Comparison of ENCODE assay signal across 8 cellular contexts in genomic region chr2:113234721-113235346, GRCh38. TPM values are rescaled to one million over a fixed set of nuclear protein-coding genes. Genes with fewer than 3 reads are reported as not detected.
DNase-seq lines count a peak whose midpoint lies in the region; ATAC-seq and TF ChIP-seq lines count a peak whose summit lies in the region.

No MANE protein-coding gene starts in this region.

- H3K36me3 ChIP-seq in Caco-2 (ENCODE audit: control insufficient read depth, insufficient read depth, low read length), result peaks cover 7% of the 10 kb centered on the region; the same call in 1 of the 2 replicates

- CTCF ChIA-PET in Caco-2 (lab: Charles Lee), result interaction anchor here (0.8 to 3.3 kb wide), 13 partner anchors 12 to 155 kb away, joined by 3 to 70 read pairs (median 4); no protein-coding TSS in a partner anchor

- H3K4me3 Mint-ChIP-seq in Caco-2 (ENCODE audit: unreplicated experiment), result peak overlapping the region; percentile 95
- peak overlapping the region; percentile 87 for H3K4me3 Mint-ChIP-seq in central memory CD8-positive, alpha-beta T cell

- peak overlapping the region; percentile 97 for H3K27ac Mint-ChIP-seq in Caco-2 (ENCODE audit: unreplicated experiment)
- H3K27ac Mint-ChIP-seq in central memory CD8-positive, alpha-beta T cell (ENCODE audit: low read depth), result peak overlapping the region; percentile 82

- DNase-seq in Caco-2 (no peak), omental fat pad (ENCODE audit: low spot score) (no peak), dedifferentiated amniotic fluid mesenchymal stem cell (ENCODE audit: extremely low spot score) (no peak), Ammon's horn (ENCODE audit: low spot score) (no peak)
- DNase-seq in central memory CD8-positive, alpha-beta T cell (ENCODE audit: low spot score in 2 of 2), result no peak
- DNase-seq in stimulated activated CD4-positive, alpha-beta T cell treated with anti-CD3 and anti-CD28 coated beads, Interleukin-4, amount 100 ng/mL, for 4 hours, result no peak

- POLR2A ChIA-PET in Caco-2 (lab: Charles Lee), result interaction anchor here (0.7 to 2.4 kb wide), 9 partner anchors 9 to 493 kb away, joined by 3 to 22 read pairs (median 6); no protein-coding TSS in a partner anchor

- no peaks in the 10 kb centered on the region for H3K27me3 Mint-ChIP-seq in Caco-2 (ENCODE audit: insufficient read depth, unreplicated experiment)
- H3K27me3 Mint-ChIP-seq in central memory CD8-positive, alpha-beta T cell, result no peaks in the 10 kb centered on the region

- H3K4me1 ChIP-seq in Caco-2, result peaks cover 74% of the 10 kb centered on the region

- H3K9me3 ChIP-seq in Caco-2, result no peaks in the 10 kb centered on the region

- ATAC-seq in HG03460 (IDR thresholded peaks at IDR 0.05; ENCODE audit: unreplicated experiment) (peak; percentile 10), omental fat pad (ENCODE audit: low FRiP score) (peak; percentile 28), GM21367 (IDR thresholded peaks at IDR 0.05; ENCODE audit: unreplicated experiment) (no peak)
- ATAC-seq in central memory CD8-positive, alpha-beta T cell (replicated peaks; ENCODE audit: extremely low read depth, poor library complexity, severe bottlenecking), result no peak

- BruUV-seq in Caco-2 (replicated peaks; lab: Mats Ljungman, UMichigan), result TSS peak; percentile 82

- peaks cover 58% of the 10 kb centered on the region for H3K36me3 Mint-ChIP-seq in Caco-2 (ENCODE audit: insufficient read depth, unreplicated experiment)
- peaks cover 5% of the 10 kb centered on the region for H3K36me3 Mint-ChIP-seq in central memory CD8-positive, alpha-beta T cell (ENCODE audit: insufficient read depth)

- intact Hi-C loops in Caco-2 (cut with micrococcal nuclease; ENCODE audit: unreplicated experiment), result no loop called here

- no peaks in the 10 kb centered on the region for H3K9me3 Mint-ChIP-seq in Caco-2 (ENCODE audit: unreplicated experiment)
- H3K9me3 Mint-ChIP-seq in central memory CD8-positive, alpha-beta T cell, result no peaks in the 10 kb centered on the region

- peak overlapping the region; percentile 97 for H3K4me3 ChIP-seq in Caco-2 (ENCODE audit: low read depth, low read length)

- no peak for TF ChIP-seq CTCF in Caco-2 (IDR thresholded peaks at IDR 0.05; ENCODE audit: insufficient read depth in 1 of 2, low read depth in 1 of 2, low read length in 1 of 2, severe bottlenecking in 1 of 2, unreplicated experiment in 1 of 2)
- TF ChIP-seq CTCF in omental fat pad (IDR thresholded peaks at IDR 0.05), result no peak

- H3K27me3 ChIP-seq in Caco-2 (replicated peaks; ENCODE audit: control insufficient read depth, insufficient read depth, low read length), result no peaks in the 10 kb centered on the region

- H3K4me1 Mint-ChIP-seq in Caco-2 (ENCODE audit: low read depth, unreplicated experiment), result peaks cover 46% of the 10 kb centered on the region
- peaks cover 7% of the 10 kb centered on the region for H3K4me1 Mint-ChIP-seq in central memory CD8-positive, alpha-beta T cell

RNA-seq across cellular contexts. Expression of gene PAX8, which starts 43.9 kb away (rescaled TPM):
- total RNA-seq in Caco-2 (2022), result 7.5 and 7.7 TPM in 2 replicates
- 1 to 10 TPM; 2.8 to 9.4 (median 5.8) TPM for total RNA-seq in omental fat pad

Comparison
In these comparisons a context has a peak if more than half of its experiments do, and no peak if none do; other contexts are left out.
1. ATAC-seq: peak in HG03460 (single experiment) and omental fat pad (single experiment); none in central memory CD8-positive, alpha-beta T cell (single experiment) and GM21367 (single experiment).